ENCODE assay signal across 2 cellular contexts in the genomic region with DNA sequence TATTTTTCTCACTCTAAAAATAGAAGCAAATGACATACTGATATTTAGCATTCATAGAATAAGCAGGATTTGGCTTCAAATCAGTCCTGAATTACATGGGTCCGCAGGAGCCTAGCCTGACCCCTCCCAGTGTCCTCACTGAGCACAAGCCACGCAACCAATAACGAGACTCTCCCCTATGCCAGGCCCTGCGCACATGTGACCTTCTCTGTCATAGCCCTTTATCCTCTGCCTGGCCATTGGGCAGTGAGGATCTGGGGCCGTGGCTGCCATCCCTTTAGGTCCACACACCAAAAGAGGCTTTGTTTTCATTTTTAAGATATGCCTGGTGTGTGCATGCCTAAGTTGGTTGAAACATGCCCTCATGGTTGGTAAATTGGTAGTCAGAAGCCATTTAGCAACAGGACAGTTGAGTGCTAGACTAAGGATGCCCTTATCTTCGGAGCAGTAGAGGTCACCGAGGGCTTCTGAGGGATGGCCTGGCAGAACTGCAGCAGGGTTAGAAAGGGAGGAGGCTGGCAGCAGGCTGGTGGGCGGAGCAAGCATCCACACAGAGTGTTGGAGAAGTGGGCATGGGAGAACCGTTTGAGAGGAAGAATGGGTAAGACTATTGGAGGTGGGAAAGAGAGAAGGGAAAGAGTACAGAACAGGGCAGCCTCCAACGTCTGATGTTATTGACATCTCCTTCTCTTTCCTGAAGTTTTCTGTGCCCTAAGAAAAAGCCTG.
TF ChIP-seq lines count a peak whose summit lies in the region.

No MANE protein-coding gene starts in this region.

TF ChIP-seq in GM23338, 12 proteins besides CTCF, POLR2A, EP300 and RAD21 (continued from another document and continues in another):
- TF ChIP-seq CREB1 (CRISPR knock-in tag; IDR thresholded peaks at IDR 0.05; ENCODE audit: low read depth) (no peak), NANOG (IDR thresholded peaks at IDR 0.05; ENCODE audit: borderline replicate concordance) (no peak), ZNF331 (CRISPR knock-in tag; IDR thresholded peaks at IDR 0.05; ENCODE audit: low read depth) (no peak), POLR2AphosphoS5 (IDR thresholded peaks at IDR 0.05; ENCODE audit: low read depth) (no peak), STAT1 (IDR thresholded peaks at IDR 0.05; ENCODE audit: unreplicated experiment) (no peak)
- TF ChIP-seq, protein P1, sequence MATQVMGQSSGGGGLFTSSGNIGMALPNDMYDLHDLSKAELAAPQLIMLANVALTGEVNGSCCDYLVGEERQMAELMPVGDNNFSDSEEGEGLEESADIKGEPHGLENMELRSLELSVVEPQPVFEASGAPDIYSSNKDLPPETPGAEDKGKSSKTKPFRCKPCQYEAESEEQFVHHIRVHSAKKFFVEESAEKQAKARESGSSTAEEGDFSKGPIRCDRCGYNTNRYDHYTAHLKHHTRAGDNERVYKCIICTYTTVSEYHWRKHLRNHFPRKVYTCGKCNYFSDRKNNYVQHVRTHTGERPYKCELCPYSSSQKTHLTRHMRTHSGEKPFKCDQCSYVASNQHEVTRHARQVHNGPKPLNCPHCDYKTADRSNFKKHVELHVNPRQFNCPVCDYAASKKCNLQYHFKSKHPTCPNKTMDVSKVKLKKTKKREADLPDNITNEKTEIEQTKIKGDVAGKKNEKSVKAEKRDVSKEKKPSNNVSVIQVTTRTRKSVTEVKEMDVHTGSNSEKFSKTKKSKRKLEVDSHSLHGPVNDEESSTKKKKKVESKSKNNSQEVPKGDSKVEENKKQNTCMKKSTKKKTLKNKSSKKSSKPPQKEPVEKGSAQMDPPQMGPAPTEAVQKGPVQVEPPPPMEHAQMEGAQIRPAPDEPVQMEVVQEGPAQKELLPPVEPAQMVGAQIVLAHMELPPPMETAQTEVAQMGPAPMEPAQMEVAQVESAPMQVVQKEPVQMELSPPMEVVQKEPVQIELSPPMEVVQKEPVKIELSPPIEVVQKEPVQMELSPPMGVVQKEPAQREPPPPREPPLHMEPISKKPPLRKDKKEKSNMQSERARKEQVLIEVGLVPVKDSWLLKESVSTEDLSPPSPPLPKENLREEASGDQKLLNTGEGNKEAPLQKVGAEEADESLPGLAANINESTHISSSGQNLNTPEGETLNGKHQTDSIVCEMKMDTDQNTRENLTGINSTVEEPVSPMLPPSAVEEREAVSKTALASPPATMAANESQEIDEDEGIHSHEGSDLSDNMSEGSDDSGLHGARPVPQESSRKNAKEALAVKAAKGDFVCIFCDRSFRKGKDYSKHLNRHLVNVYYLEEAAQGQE (IDR thresholded peaks at IDR 0.05; ENCODE audit: unreplicated experiment), result no peak
- TF ChIP-seq, protein P2, sequence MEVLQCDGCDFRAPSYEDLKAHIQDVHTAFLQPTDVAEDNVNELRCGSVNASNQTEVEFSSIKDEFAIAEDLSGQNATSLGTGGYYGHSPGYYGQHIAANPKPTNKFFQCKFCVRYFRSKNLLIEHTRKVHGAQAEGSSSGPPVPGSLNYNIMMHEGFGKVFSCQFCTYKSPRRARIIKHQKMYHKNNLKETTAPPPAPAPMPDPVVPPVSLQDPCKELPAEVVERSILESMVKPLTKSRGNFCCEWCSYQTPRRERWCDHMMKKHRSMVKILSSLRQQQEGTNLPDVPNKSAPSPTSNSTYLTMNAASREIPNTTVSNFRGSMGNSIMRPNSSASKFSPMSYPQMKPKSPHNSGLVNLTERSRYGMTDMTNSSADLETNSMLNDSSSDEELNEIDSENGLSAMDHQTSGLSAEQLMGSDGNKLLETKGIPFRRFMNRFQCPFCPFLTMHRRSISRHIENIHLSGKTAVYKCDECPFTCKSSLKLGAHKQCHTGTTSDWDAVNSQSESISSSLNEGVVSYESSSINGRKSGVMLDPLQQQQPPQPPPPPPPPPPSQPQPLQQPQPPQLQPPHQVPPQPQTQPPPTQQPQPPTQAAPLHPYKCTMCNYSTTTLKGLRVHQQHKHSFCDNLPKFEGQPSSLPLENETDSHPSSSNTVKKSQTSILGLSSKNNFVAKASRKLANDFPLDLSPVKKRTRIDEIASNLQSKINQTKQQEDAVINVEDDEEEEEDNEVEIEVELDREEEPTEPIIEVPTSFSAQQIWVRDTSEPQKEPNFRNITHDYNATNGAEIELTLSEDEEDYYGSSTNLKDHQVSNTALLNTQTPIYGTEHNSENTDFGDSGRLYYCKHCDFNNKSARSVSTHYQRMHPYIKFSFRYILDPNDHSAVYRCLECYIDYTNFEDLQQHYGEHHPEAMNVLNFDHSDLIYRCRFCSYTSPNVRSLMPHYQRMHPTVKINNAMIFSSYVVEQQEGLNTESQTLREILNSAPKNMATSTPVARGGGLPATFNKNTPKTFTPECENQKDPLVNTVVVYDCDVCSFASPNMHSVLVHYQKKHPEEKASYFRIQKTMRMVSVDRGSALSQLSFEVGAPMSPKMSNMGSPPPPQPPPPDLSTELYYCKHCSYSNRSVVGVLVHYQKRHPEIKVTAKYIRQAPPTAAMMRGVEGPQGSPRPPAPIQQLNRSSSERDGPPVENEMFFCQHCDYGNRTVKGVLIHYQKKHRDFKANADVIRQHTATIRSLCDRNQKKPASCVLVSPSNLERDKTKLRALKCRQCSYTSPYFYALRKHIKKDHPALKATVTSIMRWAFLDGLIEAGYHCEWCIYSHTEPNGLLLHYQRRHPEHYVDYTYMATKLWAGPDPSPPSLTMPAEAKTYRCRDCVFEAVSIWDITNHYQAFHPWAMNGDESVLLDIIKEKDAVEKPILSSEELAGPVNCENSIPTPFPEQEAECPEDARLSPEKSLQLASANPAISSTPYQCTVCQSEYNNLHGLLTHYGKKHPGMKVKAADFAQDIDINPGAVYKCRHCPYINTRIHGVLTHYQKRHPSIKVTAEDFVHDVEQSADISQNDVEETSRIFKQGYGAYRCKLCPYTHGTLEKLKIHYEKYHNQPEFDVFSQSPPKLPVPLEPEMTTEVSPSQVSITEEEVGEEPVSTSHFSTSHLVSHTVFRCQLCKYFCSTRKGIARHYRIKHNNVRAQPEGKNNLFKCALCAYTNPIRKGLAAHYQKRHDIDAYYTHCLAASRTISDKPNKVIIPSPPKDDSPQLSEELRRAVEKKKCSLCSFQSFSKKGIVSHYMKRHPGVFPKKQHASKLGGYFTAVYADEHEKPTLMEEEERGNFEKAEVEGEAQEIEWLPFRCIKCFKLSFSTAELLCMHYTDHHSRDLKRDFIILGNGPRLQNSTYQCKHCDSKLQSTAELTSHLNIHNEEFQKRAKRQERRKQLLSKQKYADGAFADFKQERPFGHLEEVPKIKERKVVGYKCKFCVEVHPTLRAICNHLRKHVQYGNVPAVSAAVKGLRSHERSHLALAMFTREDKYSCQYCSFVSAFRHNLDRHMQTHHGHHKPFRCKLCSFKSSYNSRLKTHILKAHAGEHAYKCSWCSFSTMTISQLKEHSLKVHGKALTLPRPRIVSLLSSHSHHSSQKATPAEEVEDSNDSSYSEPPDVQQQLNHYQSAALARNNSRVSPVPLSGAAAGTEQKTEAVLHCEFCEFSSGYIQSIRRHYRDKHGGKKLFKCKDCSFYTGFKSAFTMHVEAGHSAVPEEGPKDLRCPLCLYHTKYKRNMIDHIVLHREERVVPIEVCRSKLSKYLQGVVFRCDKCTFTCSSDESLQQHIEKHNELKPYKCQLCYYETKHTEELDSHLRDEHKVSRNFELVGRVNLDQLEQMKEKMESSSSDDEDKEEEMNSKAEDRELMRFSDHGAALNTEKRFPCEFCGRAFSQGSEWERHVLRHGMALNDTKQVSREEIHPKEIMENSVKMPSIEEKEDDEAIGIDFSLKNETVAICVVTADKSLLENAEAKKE (CRISPR knock-in tag; IDR thresholded peaks at IDR 0.05), result no peak
- TF ChIP-seq, protein P3, sequence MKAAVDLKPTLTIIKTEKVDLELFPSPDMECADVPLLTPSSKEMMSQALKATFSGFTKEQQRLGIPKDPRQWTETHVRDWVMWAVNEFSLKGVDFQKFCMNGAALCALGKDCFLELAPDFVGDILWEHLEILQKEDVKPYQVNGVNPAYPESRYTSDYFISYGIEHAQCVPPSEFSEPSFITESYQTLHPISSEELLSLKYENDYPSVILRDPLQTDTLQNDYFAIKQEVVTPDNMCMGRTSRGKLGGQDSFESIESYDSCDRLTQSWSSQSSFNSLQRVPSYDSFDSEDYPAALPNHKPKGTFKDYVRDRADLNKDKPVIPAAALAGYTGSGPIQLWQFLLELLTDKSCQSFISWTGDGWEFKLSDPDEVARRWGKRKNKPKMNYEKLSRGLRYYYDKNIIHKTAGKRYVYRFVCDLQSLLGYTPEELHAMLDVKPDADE (IDR thresholded peaks at IDR 0.05), result no peak

TF ChIP-seq in WTC11, 78 proteins besides CTCF, POLR2A, EP300 and RAD21 (continued from another document):
- TF ChIP-seq RORB (CRISPR knock-in tag; IDR thresholded peaks at IDR 0.05) (no peak), ESRRA (CRISPR knock-in tag; IDR thresholded peaks at IDR 0.05; ENCODE audit: borderline replicate concordance) (no peak), NFATC4 (CRISPR knock-in tag; IDR thresholded peaks at IDR 0.05) (no peak), ZNF423 (CRISPR knock-in tag; IDR thresholded peaks at IDR 0.05) (no peak), GTF2I (CRISPR knock-in tag; conservative IDR thresholded peaks at IDR 0.05) (no peak)
- TF ChIP-seq, protein P4, sequence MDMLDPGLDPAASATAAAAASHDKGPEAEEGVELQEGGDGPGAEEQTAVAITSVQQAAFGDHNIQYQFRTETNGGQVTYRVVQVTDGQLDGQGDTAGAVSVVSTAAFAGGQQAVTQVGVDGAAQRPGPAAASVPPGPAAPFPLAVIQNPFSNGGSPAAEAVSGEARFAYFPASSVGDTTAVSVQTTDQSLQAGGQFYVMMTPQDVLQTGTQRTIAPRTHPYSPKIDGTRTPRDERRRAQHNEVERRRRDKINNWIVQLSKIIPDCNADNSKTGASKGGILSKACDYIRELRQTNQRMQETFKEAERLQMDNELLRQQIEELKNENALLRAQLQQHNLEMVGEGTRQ (CRISPR knock-in tag; IDR thresholded peaks at IDR 0.05), result peak; percentile 35; the same call in 1 of the 2 replicates
- TF ChIP-seq, protein P5, sequence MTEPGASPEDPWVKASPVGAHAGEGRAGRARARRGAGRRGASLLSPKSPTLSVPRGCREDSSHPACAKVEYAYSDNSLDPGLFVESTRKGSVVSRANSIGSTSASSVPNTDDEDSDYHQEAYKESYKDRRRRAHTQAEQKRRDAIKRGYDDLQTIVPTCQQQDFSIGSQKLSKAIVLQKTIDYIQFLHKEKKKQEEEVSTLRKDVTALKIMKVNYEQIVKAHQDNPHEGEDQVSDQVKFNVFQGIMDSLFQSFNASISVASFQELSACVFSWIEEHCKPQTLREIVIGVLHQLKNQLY (CRISPR knock-in tag; IDR thresholded peaks at IDR 0.05), result no peak
